Comparison of ENCODE assay signal across 14 cellular contexts in genomic region chr7:88396948-88397322, GRCh38.
A peak's percentile ranks its signal among the peaks of the same experiment; 100 is the strongest.
DNase-seq lines count a peak whose midpoint lies in the region; ATAC-seq, FAIRE-seq and TF ChIP-seq lines count a peak whose summit lies in the region.
"Had no signal": no experiment of that assay in that cellular context is flagged by ENCODE, and none has a peak within 500 bp of the region (broad histone marks: within the 10 kb centered on the region; RNA-seq: fewer than 3 reads in every experiment).

No MANE protein-coding gene starts in this region.

- TF ChIP-seq CTCF in lower leg skin (IDR thresholded peaks at IDR 0.05): no peak

- FAIRE-seq in GM19239 (lab: Jason Lieb, UNC): peak; percentile 62
- no peak for FAIRE-seq in GM12891 (lab: Jason Lieb, UNC)

- no peak overlapping the region for H3K4me3 ChIP-seq in lower leg skin (ENCODE audit: low read depth, poor library complexity, severe bottlenecking)
- H3K4me3 ChIP-seq: sigmoid colon had no signal

- TF ChIP-seq POLR2A in lower leg skin (IDR thresholded peaks at IDR 0.05): no peak
- no peak for TF ChIP-seq POLR2A in GM12891 (IDR thresholded peaks at IDR 0.05; ENCODE audit: low read depth, low read length)

- ATAC-seq in HG02571 (IDR thresholded peaks at IDR 0.05; ENCODE audit: unreplicated experiment) (peak; percentile 32), HG03196 (IDR thresholded peaks at IDR 0.05; ENCODE audit: unreplicated experiment) (peak; percentile 39)
- peak; percentile 65 for ATAC-seq in stimulated activated naive CD8-positive, alpha-beta T cell treated with anti-CD3 and anti-CD28 coated beads, Interleukin-15, Interleukin-2, amounts not matched to agents 100 U/mL and 50 U/mL, for 24 hours
- ATAC-seq: esophagus mucosa, SK-N-SH treated with all-trans-retinoic acid at 6 μM for 48 hours had no signal

- intact Hi-C loops in lower leg skin (cut with DNase I; ENCODE audit: low total_unique reads): no loop called here

- DNase-seq in GM19239 (ENCODE audit: insufficient read length, low spot score) (no peak), globus pallidus (ENCODE audit: low spot score) (no peak), lower leg skin (ENCODE audit: low spot score in 2 of 2) (no peak), GM12891 (ENCODE audit: insufficient read length, low spot score) (no peak)
- no peak for DNase-seq in stimulated activated naive CD8-positive, alpha-beta T cell treated with anti-CD3 and anti-CD28 coated beads, Interleukin-15, Interleukin-2, amounts not matched to agents 100 U/mL and 50 U/mL, for 24 hours
- DNase-seq: activated CD4-positive, CD25-positive, alpha-beta regulatory T cell treated with anti-CD3 and anti-CD28 coated beads, Interleukin-2, amount 50 U/mL, for 72 hours; activated effector memory CD4-positive, alpha-beta T cell treated with anti-CD3 and anti-CD28 coated beads, Interleukin-2, amount 50 U/mL, for 16 hours; MV-4-11; naive B cell; sigmoid colon had no signal

TF ChIP-seq in GM12891, 5 proteins besides CTCF, POLR2A, EP300 and RAD21:
- TF ChIP-seq PAX5 (IDR thresholded peaks at IDR 0.05; ENCODE audit: insufficient read depth, low read length, severe bottlenecking): no peak
- TF ChIP-seq POLR2AphosphoS5 (IDR thresholded peaks at IDR 0.05; ENCODE audit: low read depth, low read length): no peak
- TF ChIP-seq SPI1 (IDR thresholded peaks at IDR 0.05; ENCODE audit: low read depth, low read length): no peak
- TF ChIP-seq POU2F2 (IDR thresholded peaks at IDR 0.05; ENCODE audit: low read depth, low read length): no peak
- no peak for TF ChIP-seq TAF1 (IDR thresholded peaks at IDR 0.05; ENCODE audit: low read depth, low read length)
